9 cellular contexts compared by ENCODE assay signal in genomic region chr6:20427856-20428255, GRCh38. TPM values are rescaled to one million over a fixed set of nuclear protein-coding genes. Genes with fewer than 3 reads are reported as not detected.
DNase-seq lines count a peak whose midpoint lies in the region; ATAC-seq, FAIRE-seq and TF ChIP-seq lines count a peak whose summit lies in the region.
"Had no signal": no experiment of that assay in that cellular context is flagged by ENCODE, and none has a peak within 500 bp of the region (broad histone marks: within the 10 kb centered on the region; RNA-seq: fewer than 3 reads in every experiment).

No MANE protein-coding gene starts in this region.

- H3K4me1 ChIP-seq in ascending aorta: peaks cover 18 to 24% of the 10 kb centered on the region in 2 donors

- intact Hi-C loops in ascending aorta (cut with DNase I): no loop called here

- TF ChIP-seq CTCF in GM20000 (IDR thresholded peaks at IDR 0.05; ENCODE audit: extremely low read depth, missing control alignments) (no peak), ascending aorta (IDR thresholded peaks at IDR 0.05) (no peak)

- peak overlapping the region; percentile 67 to 82 for H3K27ac ChIP-seq in ascending aorta

- no peaks in the 10 kb centered on the region for H3K9me3 ChIP-seq in ascending aorta

- ATAC-seq in HG03095 (IDR thresholded peaks at IDR 0.05; ENCODE audit: unreplicated experiment): peak; percentile 81

- TF ChIP-seq POLR2A in GM12891 (IDR thresholded peaks at IDR 0.05; ENCODE audit: low read depth, low read length): no peak

- no peaks in the 10 kb centered on the region for H3K27me3 ChIP-seq in ascending aorta

- FAIRE-seq in GM12891 (lab: Jason Lieb, UNC): no peak

- DNase-seq in GM12891 (ENCODE audit: insufficient read length, low spot score) (peak; percentile 24), GM20000 (ENCODE audit: low spot score) (peak; percentile 44), ascending aorta (ENCODE audit: low spot score in 2 of 2) (no peak), OCI-M2 (lab: John Stamatoyannopoulos, UW; ENCODE audit: unreplicated experiment) (no peak), G401 (ENCODE audit: low spot score) (no peak), NCI-H1092 (lab: John Stamatoyannopoulos, UW) (no peak)
- DNase-seq in activated CD4-positive, CD25-positive, alpha-beta regulatory T cell treated with anti-CD3 and anti-CD28 coated beads, Interleukin-2, amount 50 U/mL, for 72 hours: no peak
- DNase-seq: NCI-H69 had no signal

- in situ Hi-C loops in G401 (cut with HindIII; ENCODE audit: low sequenced_read_pairs): no loop called here

- peaks cover 0 to 5% of the 10 kb centered on the region in 2 donors for H3K36me3 ChIP-seq in ascending aorta

- H3K4me3 ChIP-seq in ascending aorta: no peak overlapping the region

TF ChIP-seq in GM12891, 5 proteins besides CTCF, POLR2A, EP300 and RAD21:
- peak; percentile 88 for TF ChIP-seq SPI1 (IDR thresholded peaks at IDR 0.05; ENCODE audit: low read depth, low read length)
- no peak for TF ChIP-seq PAX5 (IDR thresholded peaks at IDR 0.05; ENCODE audit: insufficient read depth, low read length, severe bottlenecking)
- 0 out of 2 replicates have a peak, but pooled peaks have one; percentile 23 for TF ChIP-seq TAF1 (IDR thresholded peaks at IDR 0.05; ENCODE audit: low read depth, low read length)
TF ChIP-seq in GM12891: peak in this region for 2.

RNA-seq across cellular contexts. Expression of gene E2F3, which starts 26.2 kb away (rescaled TPM):
- 3.8 TPM for polyA plus RNA-seq in GM12891 (2012; ENCODE audit: low read depth, missing spikeins)
- total RNA-seq in ascending aorta: 1.1 TPM
- 9.0 and 12.5 TPM in 2 replicates for total RNA-seq in G401 (2014; rRNA removed; shearing (Covaris generic))

Comparison
In these comparisons a context has a peak if more than half of its experiments do, and no peak if none do; other contexts are left out.
1. DNase-seq: peak in GM12891 (single experiment) and GM20000 (single experiment); none in ascending aorta (0 of 2), activated CD4-positive, CD25-positive, alpha-beta regulatory T cell treated with anti-CD3 and anti-CD28 coated beads, Interleukin-2, amount 50 U/mL, for 72 hours (single experiment), OCI-M2 (single experiment), G401 (single experiment) and NCI-H1092 (single experiment).